Comparison of ENCODE assay signal across 13 cellular contexts in genomic region chr9:126389958-126390357, GRCh38.
DNase-seq lines count a peak whose midpoint lies in the region; ATAC-seq and TF ChIP-seq lines count a peak whose summit lies in the region.
"Had no signal": no experiment of that assay in that cellular context is flagged by ENCODE, and none has a peak within 500 bp of the region (broad histone marks: within the 10 kb centered on the region; RNA-seq: fewer than 3 reads in every experiment).

No MANE protein-coding gene starts in this region.

- H3K36me3 Mint-ChIP-seq in T-helper 1 cell treated with Interleukin-12 subunit alpha and Interleukin-12 subunit beta and Interleukin-4 antibody, amounts not matched to agents 30 μg/mL and 1 μg/mL, for 36 hours (ENCODE audit: low read depth): peaks cover 12% of the 10 kb centered on the region

- no peak overlapping the region for H3K4ac ChIP-seq in mesenchymal stem cell (ENCODE audit: low read depth in 1 of 2, low read length in 2 of 2)

- H3K27ac ChIP-seq in left lung: peak overlapping the region; percentile 31 to 92
- H3K27ac ChIP-seq in urinary bladder (ENCODE audit: low read depth): peak overlapping the region; percentile 15
- H3K27ac ChIP-seq in mesenchymal stem cell (ENCODE audit: low read length, poor library complexity, severe bottlenecking): no peak overlapping the region

- H3K36me3 ChIP-seq in left lung: peaks cover 0 to 28% of the 10 kb centered on the region in 2 donors
- H3K36me3 ChIP-seq in urinary bladder (ENCODE audit: insufficient read depth): no peaks in the 10 kb centered on the region
- peaks cover 9 to 39% of the 10 kb centered on the region in 2 experiments for H3K36me3 ChIP-seq in mesenchymal stem cell (ENCODE audit: control insufficient read depth in 1 of 2, insufficient read depth in 2 of 2, low read depth in 1 of 2, low read length in 2 of 2)

- no peak for TF ChIP-seq CTCF in left lung (IDR thresholded peaks at IDR 0.05)

- no peak overlapping the region for H4K91ac ChIP-seq in mesenchymal stem cell (ENCODE audit: low read length)

- no peaks in the 10 kb centered on the region for H3K27me3 Mint-ChIP-seq in T-helper 1 cell treated with Interleukin-12 subunit alpha and Interleukin-12 subunit beta and Interleukin-4 antibody, amounts not matched to agents 30 μg/mL and 1 μg/mL, for 36 hours (ENCODE audit: low read depth)

- peak; percentile 37 for ATAC-seq in Right ventricle myocardium superior (ENCODE audit: poor library complexity)
- peak; percentile 29 for ATAC-seq in left lung

- H3K14ac ChIP-seq in mesenchymal stem cell (ENCODE audit: low read length in 2 of 2): no peak overlapping the region

- H2BK5ac ChIP-seq in mesenchymal stem cell (ENCODE audit: low read depth, low read length, poor library complexity, severe bottlenecking): no peak overlapping the region

- H2BK15ac ChIP-seq in mesenchymal stem cell (ENCODE audit: low read depth, poor library complexity, severe bottlenecking): no peak overlapping the region

- intact Hi-C loops in Right ventricle myocardium superior (cut with DNase I) (no loop called here), cardiac septum (cut with DNase I) (loop anchor here (5.0 kb wide), 1 partner anchor 983 kb away; no protein-coding TSS in a partner anchor), left lung (cut with DNase I) (no loop called here)

- H3K4me3 Mint-ChIP-seq in T-helper 1 cell treated with Interleukin-12 subunit alpha and Interleukin-12 subunit beta and Interleukin-4 antibody, amounts not matched to agents 30 μg/mL and 1 μg/mL, for 36 hours: no peak overlapping the region
- H3K4me3 Mint-ChIP-seq: nephron had no signal

- H3K18ac ChIP-seq in mesenchymal stem cell (ENCODE audit: low read depth in 1 of 2, low read length in 2 of 2): no peak overlapping the region

- H4K8ac ChIP-seq in mesenchymal stem cell (ENCODE audit: low read length): no peak overlapping the region

- no peak overlapping the region for H2BK120ac ChIP-seq in mesenchymal stem cell (ENCODE audit: low read depth, low read length)

- H3K4me3 ChIP-seq in left lung (no peak overlapping the region), urinary bladder (ENCODE audit: low read depth, low read length) (no peak overlapping the region), mesenchymal stem cell (ENCODE audit: insufficient read depth in 1 of 2, low read depth in 1 of 2, low read length in 2 of 2) (no peak overlapping the region)
- H3K4me3 ChIP-seq: coronary artery had no signal

- peak overlapping the region; percentile 71 for H3K27ac Mint-ChIP-seq in T-helper 1 cell treated with Interleukin-12 subunit alpha and Interleukin-12 subunit beta and Interleukin-4 antibody, amounts not matched to agents 30 μg/mL and 1 μg/mL, for 36 hours
- H3K27ac Mint-ChIP-seq: nephron had no signal

- no peak overlapping the region for H2AK5ac ChIP-seq in mesenchymal stem cell (ENCODE audit: low read length, severe bottlenecking)

- peaks cover 6 to 71% of the 10 kb centered on the region in 2 donors for H3K4me1 ChIP-seq in left lung
- H3K4me1 ChIP-seq in urinary bladder (ENCODE audit: insufficient read depth): peaks cover 4% of the 10 kb centered on the region
- peaks cover 3% of the 10 kb centered on the region for H3K4me1 ChIP-seq in mesenchymal stem cell (ENCODE audit: control insufficient read depth, insufficient read depth, low read depth, low read length)

- DNase-seq in Right ventricle myocardium superior: no peak
- DNase-seq in cardiac septum (ENCODE audit: low spot score): no peak
- DNase-seq in left lung: no peak
- no peak for DNase-seq in epidermal melanocyte (ENCODE audit: insufficient read length, low spot score)
- no peak for DNase-seq in activated effector memory CD4-positive, alpha-beta T cell treated with Interleukin-2 at 50 U/mL for 16 hours
- no peak for DNase-seq in mesenchymal stem cell
- DNase-seq: activated naive CD4-positive, alpha-beta T cell treated with Interleukin-2 at 50 U/mL for 16 hours; SK-N-SH; stimulated activated CD4-positive, alpha-beta T cell treated with anti-CD3 and anti-CD28 coated beads, Interleukin-12 subunit alpha, Interleukin-12 subunit beta, amount 100 ng/mL, for 4 hours had no signal

- H3K9ac ChIP-seq in mesenchymal stem cell (ENCODE audit: low read length): no peak overlapping the region
- H3K9ac ChIP-seq: SK-N-SH had no signal

- peaks cover 39% of the 10 kb centered on the region for H3K4me1 Mint-ChIP-seq in T-helper 1 cell treated with Interleukin-12 subunit alpha and Interleukin-12 subunit beta and Interleukin-4 antibody, amounts not matched to agents 30 μg/mL and 1 μg/mL, for 36 hours (ENCODE audit: low read depth)

- no peak overlapping the region for H2BK12ac ChIP-seq in mesenchymal stem cell (ENCODE audit: low read length in 2 of 2)

- no peaks in the 10 kb centered on the region for H3K27me3 ChIP-seq in left lung
- no peaks in the 10 kb centered on the region for H3K27me3 ChIP-seq in mesenchymal stem cell (ENCODE audit: control insufficient read depth in 1 of 2, insufficient read depth in 1 of 2, low read length in 2 of 2)

- no peaks in the 10 kb centered on the region for H3K79me1 ChIP-seq in mesenchymal stem cell (replicated peaks; ENCODE audit: low read length, poor library complexity, severe bottlenecking)

- no peaks in the 10 kb centered on the region for H3K9me3 Mint-ChIP-seq in T-helper 1 cell treated with Interleukin-12 subunit alpha and Interleukin-12 subunit beta and Interleukin-4 antibody, amounts not matched to agents 30 μg/mL and 1 μg/mL, for 36 hours
- H3K9me3 Mint-ChIP-seq: nephron had no signal

- H2AFZ ChIP-seq in mesenchymal stem cell (ENCODE audit: low read depth, low read length): no peak overlapping the region

- no peaks in the 10 kb centered on the region for H3K9me3 ChIP-seq in left lung
- no peaks in the 10 kb centered on the region for H3K9me3 ChIP-seq in mesenchymal stem cell (ENCODE audit: control insufficient read depth, low read length)
- H3K9me3 ChIP-seq: SK-N-SH had no signal

- no peak overlapping the region for H3K4me2 ChIP-seq in mesenchymal stem cell (ENCODE audit: low read length, poor library complexity, severe bottlenecking)
- H3K4me2 ChIP-seq: SK-N-SH had no signal

- no peak overlapping the region for H3K23ac ChIP-seq in mesenchymal stem cell (ENCODE audit: low read length in 2 of 2)

- 76% methylated on average over 2 of the region's 2 CpGs for WGBS in urinary bladder
- 53% methylated on average over 2 of the region's 2 CpGs for WGBS in mesenchymal stem cell
